ENCODE assay signal across 7 cellular contexts in genomic region chr12:102957339-102958050, GRCh38. TPM values are rescaled to one million over a fixed set of nuclear protein-coding genes. Genes with fewer than 3 reads are reported as not detected.
DNase-seq lines count a peak whose midpoint lies in the region; ATAC-seq, FAIRE-seq and TF ChIP-seq lines count a peak whose summit lies in the region.

Gene ASCL1 (plus strand): TSS chr12:102957674. CDS start chr12:102958245, 571 bp downstream.

- TF ChIP-seq CTCF in GM12865 (IDR thresholded peaks at IDR 0.05; ENCODE audit: insufficient read depth, low read depth, low read length, missing control alignments), result no peak
- no peak for TF ChIP-seq CTCF in fibroblast of lung (conservative IDR thresholded peaks at IDR 0.05 in 1 of 2, IDR thresholded peaks at IDR 0.05 in 1 of 2; ENCODE audit: low read depth in 1 of 2, low read length in 2 of 2)
- no peak for TF ChIP-seq CTCF in pancreas (IDR thresholded peaks at IDR 0.05)

- H3K9me3 ChIP-seq in fibroblast of lung (ENCODE audit: control insufficient read depth, insufficient read depth, low read depth, low read length), result no peaks in the 10 kb centered on the region
- H3K9me3 ChIP-seq in pancreas, result no peaks in the 10 kb centered on the region

- no peak within 1 kb of the TSS for H3K27ac ChIP-seq in fibroblast of lung (ENCODE audit: insufficient read depth, low read length)
- no peak within 1 kb of the TSS for H3K27ac ChIP-seq in pancreas

- H3K4me3 ChIP-seq in GM12865 (ENCODE audit: low read depth, low read length) (peak within 1 kb of the TSS; percentile 71), fibroblast of lung (replicated peaks in 1 of 4; ENCODE audit: control extremely low read depth in 1 of 4, insufficient read depth in 1 of 4, low read depth in 3 of 4, low read length in 4 of 4) (peak within 1 kb of the TSS in 1 of 4 experiments; percentile 44), pancreas (peak within 1 kb of the TSS; percentile 0 to 39 (median 13))

- DNase-seq in GM12865 (ENCODE audit: low read depth), result peak; percentile 74
- DNase-seq in SHP77 treated with DMSO at 0.1 percent for 48 hours (lab: John Stamatoyannopoulos, UW), result peak; percentile 88
- peak; percentile 18 to 33 for DNase-seq in fibroblast of lung (ENCODE audit: low read depth in 2 of 2)
- DNase-seq in pancreas, result no peak

- H3K4me1 ChIP-seq in fibroblast of lung (ENCODE audit: control insufficient read depth, extremely low read depth, insufficient read depth, low read length), result no peaks in the 10 kb centered on the region
- H3K4me1 ChIP-seq in pancreas, result peaks cover 0 to 3% (median 0%) of the 10 kb centered on the region in 3 donors

- WGBS in pancreas, 2 donors, result 1% methylated on average over 33 to 52 of the region's 52 CpGs

- ATAC-seq in HG03159 (IDR thresholded peaks at IDR 0.05; ENCODE audit: unreplicated experiment) (peak; percentile 39), pancreas (peak in 2 of 4 donors; percentile 12 to 27), HG03196 (IDR thresholded peaks at IDR 0.05; ENCODE audit: unreplicated experiment) (no peak), HG02610 (IDR thresholded peaks at IDR 0.05; ENCODE audit: unreplicated experiment) (no peak)

- no peak for FAIRE-seq in pancreas (lab: Jason Lieb, UNC)

- H2AFZ ChIP-seq in fibroblast of lung (ENCODE audit: low read length), result no peak within 1 kb of the TSS

- no peak within 1 kb of the TSS for H3K9ac ChIP-seq in fibroblast of lung (ENCODE audit: insufficient read depth, low read length)

- peak within 1 kb of the TSS; percentile 44 for H3K4me2 ChIP-seq in fibroblast of lung (ENCODE audit: extremely low read depth, insufficient read depth, low read length)

- no peaks in the 10 kb centered on the region for H3K36me3 ChIP-seq in fibroblast of lung (ENCODE audit: control insufficient read depth, insufficient read depth, low read length)
- no peaks in the 10 kb centered on the region for H3K36me3 ChIP-seq in pancreas

- no peaks in the 10 kb centered on the region for H3K79me2 ChIP-seq in fibroblast of lung (ENCODE audit: control insufficient read depth, insufficient read depth, low read length)

- H4K20me1 ChIP-seq in fibroblast of lung (ENCODE audit: control insufficient read depth, extremely low read depth, insufficient read depth, low read length), result no peaks in the 10 kb centered on the region

- intact Hi-C loops in pancreas (cut with DNase I), result no loop called here

- peaks cover 23% of the 10 kb centered on the region for H3K27me3 ChIP-seq in fibroblast of lung (ENCODE audit: control insufficient read depth, insufficient read depth, low read length)
- H3K27me3 ChIP-seq in pancreas, result peaks cover 0 to 30% (median 9%) of the 10 kb centered on the region in 4 donors

RNA-seq across cellular contexts. Expression of gene ASCL1, which starts in this region (rescaled TPM):
- total RNA-seq in fibroblast of lung (not detected in 2 replicates), pancreas (under 1 TPM in 4 of 6 donors, not detected in 2; 0.04 to 0.21 (median 0.16) TPM)
- polyA plus RNA-seq in fibroblast of lung (not detected in 2 replicates), pancreas (under 1 TPM; 0.19 to 0.40 TPM)
- not detected in 2 replicates for polyA plus RNA-seq in fibroblast of lung (2012)
- polyA minus RNA-seq in fibroblast of lung (ENCODE audit: low replicate concordance), result not detected in 2 replicates

Comparison
In these comparisons a context has a peak if more than half of its experiments do, and no peak if none do; other contexts are left out.
1. Peak in DNase-seq and H3K4me2 ChIP-seq in fibroblast of lung; RNA of the gene not detected or under 1 TPM.
2. DNase-seq: peak in GM12865 (single experiment) and SHP77 treated with DMSO at 0.1 percent for 48 hours (single experiment); none in pancreas (0 of 6).